14 cellular contexts compared by ENCODE assay signal in genomic region chr13:42412812-42413795, GRCh38.
DNase-seq lines count a peak whose midpoint lies in the region; ATAC-seq and TF ChIP-seq lines count a peak whose summit lies in the region.
"Had no signal": no experiment of that assay in that cellular context is flagged by ENCODE, and none has a peak within 500 bp of the region (broad histone marks: within the 10 kb centered on the region; RNA-seq: fewer than 3 reads in every experiment).

No MANE protein-coding gene starts in this region.

- TF ChIP-seq POLR2A in gastroesophageal sphincter (IDR thresholded peaks at IDR 0.05) = no peak

- H3K9me3 ChIP-seq in gastroesophageal sphincter (no peaks in the 10 kb centered on the region), BE2C (no peaks in the 10 kb centered on the region)

- no peak overlapping the region for H3K27ac ChIP-seq in gastroesophageal sphincter

- whole genome bisulfite sequencing in gastroesophageal sphincter (ENCODE audit: low coverage in 1 of 2), 2 donors = 85 to 88% methylated on average over 6 of the region's 8 CpGs

- DNase-seq in GM10266 (ENCODE audit: extremely low spot score) (peak; percentile 22), astrocyte of the hippocampus (ENCODE audit: low read depth, low spot score) (peak; percentile 13), NCI-H146 (lab: John Stamatoyannopoulos, UW) (no peak), BE2C (no peak), NCI-H1930 (lab: John Stamatoyannopoulos, UW) (no peak)
- DNase-seq: activated CD8-positive, alpha-beta memory T cell treated with anti-CD3 and anti-CD28 coated beads, Interleukin-2, amount 10 ng/mL, durations not matched to agents 7 days and 5 days; amniotic stem cell; dermis blood vessel endothelial cell; DMS53; NCI-H345; nephron progenitor cell had no signal

- TF ChIP-seq EP300 in gastroesophageal sphincter (IDR thresholded peaks at IDR 0.05) = no peak

- ATAC-seq in GM19351 (IDR thresholded peaks at IDR 0.05; ENCODE audit: unreplicated experiment) (peak; percentile 61), HG02870 (IDR thresholded peaks at IDR 0.05; ENCODE audit: unreplicated experiment) (peak; percentile 59), gastroesophageal sphincter (no peak)
- ATAC-seq: activated CD8-positive, alpha-beta memory T cell treated with anti-CD3 and anti-CD28 coated beads, Interleukin-2, amount 10 ng/mL, durations not matched to agents 7 days and 5 days had no signal

- H3K36me3 ChIP-seq in gastroesophageal sphincter (no peaks in the 10 kb centered on the region), BE2C (no peaks in the 10 kb centered on the region)

- H3K27me3 ChIP-seq in gastroesophageal sphincter = no peaks in the 10 kb centered on the region
- peaks cover 5% of the 10 kb centered on the region; the same call in 1 of the 2 replicates for H3K27me3 ChIP-seq in BE2C

- H3K4me3 ChIP-seq in gastroesophageal sphincter = no peak overlapping the region
- H3K4me3 ChIP-seq in BE2C (ENCODE audit: low read depth, low read length) = no peak overlapping the region

- H3K4me1 ChIP-seq in gastroesophageal sphincter (no peaks in the 10 kb centered on the region), BE2C (no peaks in the 10 kb centered on the region)

- no peak for TF ChIP-seq CTCF in GM10266 (IDR thresholded peaks at IDR 0.05; ENCODE audit: control insufficient read depth, insufficient read depth, low read depth, missing control alignments)
- TF ChIP-seq CTCF in gastroesophageal sphincter (IDR thresholded peaks at IDR 0.05) = no peak
- TF ChIP-seq CTCF in BE2C (IDR thresholded peaks at IDR 0.05; ENCODE audit: low read depth, low read length) = no peak

Comparison
In these comparisons a context has a peak if more than half of its experiments do, and no peak if none do; other contexts are left out.
1. DNase-seq: peak in GM10266 (single experiment) and astrocyte of the hippocampus (single experiment); none in NCI-H146 (single experiment), BE2C (single experiment) and NCI-H1930 (0 of 2).